In the genomic region with DNA sequence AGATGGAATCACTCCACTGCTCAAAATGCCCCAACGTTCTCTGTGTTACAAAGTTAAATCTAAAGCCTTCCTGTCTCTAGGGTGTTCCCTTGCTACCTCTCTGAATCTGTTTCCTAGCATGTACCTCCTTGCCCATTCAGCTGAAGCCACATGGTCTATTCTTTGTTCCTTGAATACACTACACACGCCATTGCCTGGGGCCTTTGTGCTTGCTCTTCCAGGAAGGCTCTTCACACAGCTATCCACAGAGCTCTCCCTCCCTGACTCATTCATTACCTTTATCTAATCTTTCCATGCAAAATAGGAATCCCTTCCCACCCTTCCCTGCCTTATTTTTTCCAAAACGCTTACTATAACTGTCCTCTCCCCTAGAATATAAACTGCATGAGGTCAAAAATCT, we compare ENCODE assay signal across 17 cellular contexts.
DNase-seq lines count a peak whose midpoint lies in the region; ATAC-seq and TF ChIP-seq lines count a peak whose summit lies in the region.
"Had no signal": no experiment of that assay in that cellular context is flagged by ENCODE, and none has a peak within 500 bp of the region (broad histone marks: within the 10 kb centered on the region; RNA-seq: fewer than 3 reads in every experiment).

No MANE protein-coding gene starts in this region.

- no peak for ATAC-seq in IMR-90 (ENCODE audit: low read depth)
- ATAC-seq in GM18519 (IDR thresholded peaks at IDR 0.05; ENCODE audit: low FRiP score, unreplicated experiment): no peak
- no peak for ATAC-seq in GM19455 (IDR thresholded peaks at IDR 0.05; ENCODE audit: unreplicated experiment)
- ATAC-seq in HG02798 (IDR thresholded peaks at IDR 0.05; ENCODE audit: poor library complexity, unreplicated experiment): no peak
- ATAC-seq: stimulated activated memory B cell treated with anti-CD40 and anti-IgM and Interleukin-4, amounts not matched to agents 10 μg/mL and 1 μg/mL and 100 μg/mL, for 72 hours had no signal

- POLR2A ChIA-PET in IMR-90 (lab: Charles Lee; ENCODE audit: unreplicated experiment): no interaction called here

- H2BK20ac ChIP-seq in IMR-90 (ENCODE audit: low read depth, low read length) (0 out of 2 replicates have a peak overlapping the region, but pooled peaks have one; percentile 22), H9 (ENCODE audit: low read depth, low read length, poor library complexity, severe bottlenecking) (no peak overlapping the region)

- peak overlapping the region; percentile 51 for H3K18ac ChIP-seq in IMR-90 (ENCODE audit: low read depth, low read length)
- H3K18ac ChIP-seq in H9 (ENCODE audit: insufficient read length, low read depth, low read length): no peak overlapping the region

- H4K91ac ChIP-seq in IMR-90 (ENCODE audit: insufficient read depth, low read depth, low read length) (no peak overlapping the region), H9 (ENCODE audit: insufficient read length, low read depth, low read length) (no peak overlapping the region)

- H2AK5ac ChIP-seq in IMR-90 (ENCODE audit: low read depth, low read length) (peak overlapping the region; percentile 81; the same call in 1 of the 2 replicates), H9 (ENCODE audit: insufficient read length, low read length) (no peak overlapping the region)

- H3K4ac ChIP-seq in IMR-90 (ENCODE audit: low read depth, low read length) (peak overlapping the region; percentile 24; the same call in 1 of the 2 replicates), H9 (ENCODE audit: low read depth, low read length) (no peak overlapping the region)

- H2BK120ac ChIP-seq in IMR-90 (ENCODE audit: low read depth, low read length): 0 out of 2 replicates have a peak overlapping the region, but pooled peaks have one; percentile 28
- H2BK120ac ChIP-seq in H9 (ENCODE audit: low read depth, low read length, poor library complexity, severe bottlenecking): no peak overlapping the region

- H3K27me3 ChIP-seq in ACC112 (ENCODE audit: insufficient read depth, low read length) (no peaks in the 10 kb centered on the region), IMR-90 (ENCODE audit: control insufficient read depth, insufficient read depth, low read length) (no peaks in the 10 kb centered on the region), H9 (ENCODE audit: insufficient read depth, low read length) (no peaks in the 10 kb centered on the region)
- H3K27me3 ChIP-seq: uterus had no signal

- H4K5ac ChIP-seq in IMR-90 (ENCODE audit: low read depth, low read length) (no peak overlapping the region), H9 (ENCODE audit: insufficient read length, low read depth, low read length) (no peak overlapping the region)

- no peak overlapping the region for H3T11ph ChIP-seq in H9 (ENCODE audit: low read length)

- H2AFZ ChIP-seq in ACC112 (ENCODE audit: low read length, unreplicated experiment) (no peak overlapping the region), IMR-90 (replicated peaks; ENCODE audit: low read length, poor library complexity) (no peak overlapping the region), H9 (ENCODE audit: low read length) (no peak overlapping the region)

- peak overlapping the region; percentile 82 for H3K27ac ChIP-seq in ACC112 (ENCODE audit: low read depth, low read length)
- H3K27ac ChIP-seq in IMR-90 (ENCODE audit: insufficient read depth, low read length): no peak overlapping the region; the same call in 1 of the 2 replicates
- no peak overlapping the region for H3K27ac ChIP-seq in H9 (ENCODE audit: insufficient read length, low read depth, low read length)
- H3K27ac ChIP-seq: HL-60, KMS-11, uterus had no signal

- H3K79me1 ChIP-seq in IMR-90 (ENCODE audit: low read depth in 1 of 2, low read length in 2 of 2) (peaks cover 26 to 86% of the 10 kb centered on the region in 2 experiments), H9 (ENCODE audit: insufficient read depth, low read depth, low read length, poor library complexity, severe bottlenecking) (no peaks in the 10 kb centered on the region)

- DNase-seq in IMR-90: no peak
- no peak for DNase-seq in activated T-helper 1 cell treated with anti-CD3 and anti-CD28 coated beads, Interleukin-12 subunit alpha, Interleukin-12 subunit beta, Interleukin-2, Interleukin-4 antibody, amounts not matched to agents 30 ng/mL and 10 ng/mL and 1 ng/mL, durations not matched to agents 14 hours and 24 hours and 36 hours (ENCODE audit: low spot score)
- DNase-seq in islet precursor cell: peak; percentile 86
- DNase-seq in H9: no peak
- DNase-seq: activated CD4-positive, alpha-beta T cell treated with anti-CD3 and anti-CD28 coated beads for 4 hours; activated T-cell treated with anti-CD3 and anti-CD28 coated beads, Interleukin-2, amount 50 U/mL, for 1 hour; anterior cingulate cortex; NCI-H1436 treated with DMSO at 0.1 percent for 48 hours; uterus had no signal

- H2BK5ac ChIP-seq in IMR-90 (ENCODE audit: low read depth, low read length, poor library complexity, severe bottlenecking): peak overlapping the region; percentile 2
- H2BK5ac ChIP-seq in H9 (ENCODE audit: insufficient read length, low read length): no peak overlapping the region

- no peak overlapping the region for H3K4me2 ChIP-seq in IMR-90 (ENCODE audit: low read depth, low read length)
- no peak overlapping the region for H3K4me2 ChIP-seq in H9 (ENCODE audit: insufficient read depth, insufficient read length, low read length)
- H3K4me2 ChIP-seq: KMS-11 had no signal

- H3K27ac Mint-ChIP-seq in activated T-helper 1 cell treated with anti-CD3 and anti-CD28 coated beads, Interleukin-12 subunit alpha, Interleukin-12 subunit beta, Interleukin-2, Interleukin-4 antibody, amounts not matched to agents 30 ng/mL and 10 ng/mL and 1 ng/mL, durations not matched to agents 14 hours and 24 hours and 36 hours: peak overlapping the region; percentile 21
- no peak overlapping the region for H3K27ac Mint-ChIP-seq in H9
- H3K27ac Mint-ChIP-seq: stimulated activated memory B cell treated with anti-CD40 and anti-IgM and Interleukin-4, amounts not matched to agents 10 μg/mL and 1 μg/mL and 100 μg/mL, for 72 hours had no signal

- H3K4me3 Mint-ChIP-seq in activated T-helper 1 cell treated with anti-CD3 and anti-CD28 coated beads, Interleukin-12 subunit alpha, Interleukin-12 subunit beta, Interleukin-2, Interleukin-4 antibody, amounts not matched to agents 30 ng/mL and 10 ng/mL and 1 ng/mL, durations not matched to agents 14 hours and 24 hours and 36 hours: no peak overlapping the region
- H3K4me3 Mint-ChIP-seq in H9: no peak overlapping the region
- H3K4me3 Mint-ChIP-seq: dendritic cell treated with granulocyte-macrophage colony-stimulating factor and Interleukin-4, amounts not matched to agents 40 ng/mL and 50 ng/mL, for 4 days; stimulated activated memory B cell treated with anti-CD40 and anti-IgM and Interleukin-4, amounts not matched to agents 10 μg/mL and 1 μg/mL and 100 μg/mL, for 72 hours had no signal

- no peak for TF ChIP-seq RAD21 in IMR-90 (IDR thresholded peaks at IDR 0.05; ENCODE audit: low read length)

- peaks cover 18% of the 10 kb centered on the region for H3K27me3 Mint-ChIP-seq in activated T-helper 1 cell treated with anti-CD3 and anti-CD28 coated beads, Interleukin-12 subunit alpha, Interleukin-12 subunit beta, Interleukin-2, Interleukin-4 antibody, amounts not matched to agents 30 ng/mL and 10 ng/mL and 1 ng/mL, durations not matched to agents 14 hours and 24 hours and 36 hours (ENCODE audit: insufficient read depth)
- H3K27me3 Mint-ChIP-seq in H9 (ENCODE audit: low read depth): peaks cover 4% of the 10 kb centered on the region
- H3K27me3 Mint-ChIP-seq: dendritic cell treated with granulocyte-macrophage colony-stimulating factor and Interleukin-4, amounts not matched to agents 40 ng/mL and 50 ng/mL, for 4 days had no signal

- dilution Hi-C loops in IMR-90 (cut with HindIII; ENCODE audit: low sequenced_read_pairs, unreplicated experiment): no loop called here

- H3K79me2 ChIP-seq in ACC112 (ENCODE audit: control insufficient read depth, insufficient read depth, low read length, unreplicated experiment): peaks cover 71% of the 10 kb centered on the region
- H3K79me2 ChIP-seq in H9 (ENCODE audit: insufficient read depth, low read length): no peaks in the 10 kb centered on the region

- CTCF ChIA-PET in IMR-90 (lab: Yijun Ruan, JAX): interaction anchor here (2.0 kb wide), 1 partner anchor 8 kb away, joined by 7 read pairs; no protein-coding TSS in a partner anchor

- intact Hi-C loops in IMR-90 (cut with micrococcal nuclease): loop anchor here (5.0 kb wide), 1 partner anchor 63 kb away; the partner anchor contains the start of gene UBASH3B
- intact Hi-C loops in activated T-helper 1 cell treated with anti-CD3 and anti-CD28 coated beads, Interleukin-12 subunit alpha, Interleukin-12 subunit beta, Interleukin-2, Interleukin-4 antibody, amounts not matched to agents 30 ng/mL and 10 ng/mL and 1 ng/mL, durations not matched to agents 14 hours and 24 hours and 36 hours (cut with micrococcal nuclease): no loop called here

- H4K20me1 ChIP-seq in IMR-90 (ENCODE audit: insufficient read depth, low read length): peaks cover 14% of the 10 kb centered on the region
- H4K20me1 ChIP-seq in H9 (ENCODE audit: control insufficient read depth, insufficient read depth, insufficient read length): no peaks in the 10 kb centered on the region

- H3K23me2 ChIP-seq in H9 (ENCODE audit: insufficient read length, low read depth, low read length, poor library complexity, severe bottlenecking): no peaks in the 10 kb centered on the region

- H3K14ac ChIP-seq in IMR-90 (replicated peaks; ENCODE audit: low read depth, low read length) (peak overlapping the region; percentile 59), H9 (ENCODE audit: insufficient read depth, low read length) (no peak overlapping the region)

- in situ Hi-C loops in IMR-90 (cut with MboI; ENCODE audit: low sequenced_read_pairs): no loop called here

- peaks cover 37% of the 10 kb centered on the region for H3K9me1 ChIP-seq in IMR-90 (ENCODE audit: insufficient read depth, low read length)

- peaks cover 51% of the 10 kb centered on the region for H3K4me1 ChIP-seq in ACC112 (ENCODE audit: control insufficient read depth, insufficient read depth, low read length, unreplicated experiment)
- H3K4me1 ChIP-seq in IMR-90 (ENCODE audit: control insufficient read depth, insufficient read depth, low read length): peaks cover 33% of the 10 kb centered on the region
- peaks cover 7% of the 10 kb centered on the region for H3K4me1 ChIP-seq in H9 (ENCODE audit: insufficient read depth, low read length)
- H3K4me1 ChIP-seq: uterus had no signal

- H4K8ac ChIP-seq in IMR-90 (ENCODE audit: low read depth in 2 of 2, low read length in 2 of 2) (peak overlapping the region; percentile 1 to 11; a peak in 1 of 4 replicates), H9 (replicated peaks; ENCODE audit: insufficient read length, low read depth, low read length) (no peak overlapping the region)

- H2BK15ac ChIP-seq in IMR-90 (ENCODE audit: low read depth, low read length): peak overlapping the region; percentile 89; the same call in 2 of the 3 replicates
- H2BK15ac ChIP-seq in H9 (ENCODE audit: low read depth, low read length): no peak overlapping the region

- no TSS peak for BruUV-seq in IMR-90 (replicated peaks; lab: Mats Ljungman, UMichigan)

- H3K56ac ChIP-seq in IMR-90 (ENCODE audit: extremely low read depth, insufficient read depth, low read length) (no peak overlapping the region), H9 (ENCODE audit: insufficient read length, low read depth, low read length) (no peak overlapping the region)

- no peaks in the 10 kb centered on the region for H3K36me3 ChIP-seq in ACC112 (ENCODE audit: insufficient read depth, low read length)
- no peaks in the 10 kb centered on the region for H3K36me3 ChIP-seq in IMR-90 (ENCODE audit: control insufficient read depth, insufficient read depth, low read length)
- H3K36me3 ChIP-seq: uterus had no signal

- H3K9me3 ChIP-seq in IMR-90 (ENCODE audit: control insufficient read depth, insufficient read depth, low read length): no peaks in the 10 kb centered on the region
- no peaks in the 10 kb centered on the region for H3K9me3 ChIP-seq in H9 (ENCODE audit: control insufficient read depth, low read depth, low read length)
- H3K9me3 ChIP-seq: uterus had no signal

- H3K23ac ChIP-seq in IMR-90 (ENCODE audit: low read depth, low read length) (0 out of 2 replicates have a peak overlapping the region, but pooled peaks have one; percentile 30), H9 (ENCODE audit: insufficient read length, low read depth, low read length) (no peak overlapping the region)

- no peak for TF ChIP-seq POLR2A in IMR-90 (IDR thresholded peaks at IDR 0.05; ENCODE audit: low read depth, low read length)

- H3K4me1 Mint-ChIP-seq in activated T-helper 1 cell treated with anti-CD3 and anti-CD28 coated beads, Interleukin-12 subunit alpha, Interleukin-12 subunit beta, Interleukin-2, Interleukin-4 antibody, amounts not matched to agents 30 ng/mL and 10 ng/mL and 1 ng/mL, durations not matched to agents 14 hours and 24 hours and 36 hours (ENCODE audit: low read depth): peaks cover 52% of the 10 kb centered on the region
- H3K4me1 Mint-ChIP-seq in H9: peaks cover 19 to 26% of the 10 kb centered on the region in 2 experiments

- TF ChIP-seq CTCF in IMR-90 (conservative IDR thresholded peaks at IDR 0.05; ENCODE audit: low read depth, low read length) (no peak), H9 (conservative IDR thresholded peaks at IDR 0.05) (no peak)

- H3K9ac ChIP-seq in IMR-90 (ENCODE audit: low read depth, low read length) (no peak overlapping the region), H9 (ENCODE audit: extremely low read depth, insufficient read length, low read length) (no peak overlapping the region)
- H3K9ac ChIP-seq: KMS-11 had no signal

- peaks cover 4% of the 10 kb centered on the region for H3K36me3 Mint-ChIP-seq in activated T-helper 1 cell treated with anti-CD3 and anti-CD28 coated beads, Interleukin-12 subunit alpha, Interleukin-12 subunit beta, Interleukin-2, Interleukin-4 antibody, amounts not matched to agents 30 ng/mL and 10 ng/mL and 1 ng/mL, durations not matched to agents 14 hours and 24 hours and 36 hours (ENCODE audit: low read depth)
- no peaks in the 10 kb centered on the region for H3K36me3 Mint-ChIP-seq in H9 (ENCODE audit: insufficient read depth in 1 of 3, low read depth in 3 of 3)
- H3K36me3 Mint-ChIP-seq: stimulated activated memory B cell treated with anti-CD40 and anti-IgM and Interleukin-4, amounts not matched to agents 10 μg/mL and 1 μg/mL and 100 μg/mL, for 72 hours had no signal

- no peak overlapping the region for H2BK12ac ChIP-seq in H9 (ENCODE audit: insufficient read length, low read depth, low read length)

- no peaks in the 10 kb centered on the region for H3K9me3 Mint-ChIP-seq in activated T-helper 1 cell treated with anti-CD3 and anti-CD28 coated beads, Interleukin-12 subunit alpha, Interleukin-12 subunit beta, Interleukin-2, Interleukin-4 antibody, amounts not matched to agents 30 ng/mL and 10 ng/mL and 1 ng/mL, durations not matched to agents 14 hours and 24 hours and 36 hours
- no peaks in the 10 kb centered on the region for H3K9me3 Mint-ChIP-seq in H9
- H3K9me3 Mint-ChIP-seq: dendritic cell treated with granulocyte-macrophage colony-stimulating factor and Interleukin-4, amounts not matched to agents 40 ng/mL and 50 ng/mL, for 4 days; stimulated activated memory B cell treated with anti-CD40 and anti-IgM and Interleukin-4, amounts not matched to agents 10 μg/mL and 1 μg/mL and 100 μg/mL, for 72 hours had no signal

- H3K4me3 ChIP-seq in ACC112 (ENCODE audit: low read depth, low read length): no peak overlapping the region
- no peak overlapping the region for H3K4me3 ChIP-seq in IMR-90 (ENCODE audit: insufficient read depth, low read depth, low read length)
- H3K4me3 ChIP-seq: uterus had no signal

- peak overlapping the region; percentile 47 for H2AK9ac ChIP-seq in IMR-90 (replicated peaks; ENCODE audit: low read depth, low read length, poor library complexity)

- WGBS in IMR-90 (ENCODE audit: extremely low coverage in 2 of 2, insufficient read length in 1 of 2), 2 experiments: 100% methylated on average over 1 of the region's 3 CpGs
- no CpG with 5 or more reads among the region's 3 CpGs for WGBS in H9 (ENCODE audit: extremely low coverage, insufficient read length, low lambda C conversion rate)
